Comparison of ENCODE assay signal across 8 cellular contexts in the genomic region with DNA sequence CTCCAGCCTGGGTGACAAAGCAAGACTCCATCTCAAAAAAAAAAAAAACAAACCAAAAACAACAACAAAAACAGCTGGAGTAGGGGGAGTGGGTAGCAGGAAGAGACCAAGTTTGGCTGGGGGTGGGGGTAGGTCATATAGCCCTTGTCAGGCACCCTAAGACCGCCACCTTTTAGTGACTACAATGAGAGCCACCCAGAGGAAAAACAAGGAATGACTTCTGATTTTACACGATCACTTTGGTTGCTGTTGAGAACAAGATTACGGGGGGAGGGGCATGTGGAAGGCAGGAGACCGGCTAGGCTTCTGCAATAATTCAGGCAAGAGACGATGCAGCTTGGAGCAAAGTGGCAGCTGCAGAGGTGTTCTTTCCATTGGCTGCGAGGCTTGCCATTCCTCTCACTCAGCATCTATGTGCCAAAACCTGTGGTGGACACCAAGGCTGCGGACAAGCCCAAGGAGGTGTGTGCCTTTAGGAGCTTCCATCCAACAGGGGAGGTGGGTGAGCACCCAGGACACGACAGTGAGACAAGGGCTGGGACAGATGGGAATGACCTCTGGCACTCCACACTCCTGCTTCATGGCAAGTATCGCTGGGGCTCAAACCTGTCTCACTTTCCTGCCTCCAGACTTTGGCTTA. TPM values are rescaled to one million over a fixed set of nuclear protein-coding genes. Genes with fewer than 3 reads are reported as not detected.
DNase-seq lines count a peak whose midpoint lies in the region; ATAC-seq, FAIRE-seq and TF ChIP-seq lines count a peak whose summit lies in the region.

No MANE protein-coding gene starts in this region.

- H3K27ac Mint-ChIP-seq in neural progenitor cell: no peak overlapping the region

- H2AFZ ChIP-seq in mammary epithelial cell (ENCODE audit: low read depth, low read length) (no peak overlapping the region), neural progenitor cell (replicated peaks) (no peak overlapping the region)

- H3K9me3 ChIP-seq in mammary epithelial cell (replicated peaks; ENCODE audit: insufficient read depth, low read length): no peaks in the 10 kb centered on the region
- no peaks in the 10 kb centered on the region for H3K9me3 ChIP-seq in neural progenitor cell (ENCODE audit: low read depth)

- H3K36me3 ChIP-seq in mammary epithelial cell (ENCODE audit: insufficient read depth, low read length) (peaks cover 9% of the 10 kb centered on the region), neural progenitor cell (no peaks in the 10 kb centered on the region)

- peak overlapping the region; percentile 93 for H3K4me3 Mint-ChIP-seq in neural progenitor cell

- H3K4me1 ChIP-seq in mammary epithelial cell (ENCODE audit: insufficient read depth, low read length) (peaks cover 42% of the 10 kb centered on the region), neural progenitor cell (peaks cover 23% of the 10 kb centered on the region)

- WGBS in mammary epithelial cell (ENCODE audit: low coverage, missing lambda C conversion rate): 55% methylated on average over 7 of the region's 9 CpGs

- DNase-seq in SKM-1 treated with dmso at 0.1 percent for 144 hours (lab: John Stamatoyannopoulos, UW; ENCODE audit: unreplicated experiment) (peak; percentile 60), SKM-1 (lab: John Stamatoyannopoulos, UW; ENCODE audit: unreplicated experiment) (no peak), NCI-H526 treated with DMSO at 0.1 percent for 48 hours (lab: John Stamatoyannopoulos, UW) (peak; percentile 37), mammary epithelial cell (no peak), neural progenitor cell (ENCODE audit: low spot score) (peak; percentile 53), dedifferentiated amniotic fluid mesenchymal stem cell (ENCODE audit: extremely low spot score) (no peak), GM19239 (ENCODE audit: insufficient read length, low spot score) (no peak)

- dilution Hi-C loops in mammary epithelial cell (cut with HindIII; ENCODE audit: low sequenced_read_pairs): no loop called here

- ATAC-seq in GM21381 (IDR thresholded peaks at IDR 0.05; ENCODE audit: unreplicated experiment): no peak

- no peaks in the 10 kb centered on the region for H3K27me3 ChIP-seq in mammary epithelial cell (ENCODE audit: insufficient read depth, low read length)
- H3K27me3 ChIP-seq in neural progenitor cell: no peaks in the 10 kb centered on the region

- H3K4me2 ChIP-seq in mammary epithelial cell (ENCODE audit: insufficient read depth, low read depth, low read length) (peak overlapping the region; percentile 86), neural progenitor cell (peak overlapping the region; percentile 85)

- H3K27me3 Mint-ChIP-seq in neural progenitor cell (ENCODE audit: insufficient read depth, low read depth): peaks cover 2% of the 10 kb centered on the region

- H3K79me2 ChIP-seq in mammary epithelial cell (ENCODE audit: insufficient read depth, low read length) (peaks cover 45% of the 10 kb centered on the region), neural progenitor cell (ENCODE audit: low read depth) (peaks cover 30% of the 10 kb centered on the region)

- in situ Hi-C loops in mammary epithelial cell (cut with MboI; ENCODE audit: low sequenced_read_pairs in 2 of 2): loop anchor here (10.0 to 25.0 kb wide), 3 partner anchors 656 to 834 kb away; a partner anchor contains a TSS

- H4K20me1 ChIP-seq in mammary epithelial cell (ENCODE audit: insufficient read depth, low read length) (peaks cover 2% of the 10 kb centered on the region), neural progenitor cell (ENCODE audit: low read depth) (peaks cover 52% of the 10 kb centered on the region)

- no peaks in the 10 kb centered on the region for H3K9me3 Mint-ChIP-seq in neural progenitor cell

- peaks cover 65% of the 10 kb centered on the region for H3F3A ChIP-seq in neural progenitor cell (ENCODE audit: low read depth)

- TF ChIP-seq CTCF in mammary epithelial cell (conservative IDR thresholded peaks at IDR 0.05 in 1 of 2, IDR thresholded peaks at IDR 0.05 in 1 of 2; ENCODE audit: extremely low read depth in 1 of 2, insufficient read depth in 1 of 2, low read depth in 1 of 2, low read length in 2 of 2) (peak; percentile 20 to 25), neural progenitor cell (IDR thresholded peaks at IDR 0.05) (peak; percentile 24)

- H3K9ac ChIP-seq in mammary epithelial cell (ENCODE audit: insufficient read depth, low read length) (no peak overlapping the region), neural progenitor cell (no peak overlapping the region)

- no TSS peak for BruUV-seq in mammary epithelial cell (replicated peaks; lab: Mats Ljungman, UMichigan)

- intact Hi-C loops in mammary epithelial cell (cut with micrococcal nuclease): loop anchor here (5.0 to 10.0 kb wide), 3 partner anchors 414 to 661 kb away; no protein-coding TSS in a partner anchor

- H3K36me3 Mint-ChIP-seq in neural progenitor cell: no peaks in the 10 kb centered on the region

- H3K27ac ChIP-seq in mammary epithelial cell (ENCODE audit: insufficient read depth, low read depth, low read length): no peak overlapping the region
- no peak overlapping the region for H3K27ac ChIP-seq in neural progenitor cell

- H3K4me3 ChIP-seq in mammary epithelial cell (replicated peaks in 1 of 3; ENCODE audit: insufficient read depth in 1 of 3, low read depth in 2 of 3, low read length in 3 of 3) (no peak overlapping the region), neural progenitor cell (no peak overlapping the region)

- H3K4me1 Mint-ChIP-seq in neural progenitor cell: peaks cover 56% of the 10 kb centered on the region

- no peak for FAIRE-seq in GM19239 (lab: Jason Lieb, UNC)

- CTCF ChIA-PET in mammary epithelial cell (lab: Charles Lee; ENCODE audit: low non-redundant PET): no interaction called here

RNA-seq across cellular contexts. Expression of a gene that starts 1.7 kb away (rescaled TPM):
- total RNA-seq in mammary epithelial cell: 10 to 100 TPM; 35.7 to 81.3 TPM
- 89.0 TPM for polyA plus RNA-seq in mammary epithelial cell
- 12.5 TPM for polyA minus RNA-seq in mammary epithelial cell
- total RNA-seq in neural progenitor cell (ENCODE audit: low replicate concordance): 27.7 and 68.3 TPM in 2 replicates

RNA-seq across cellular contexts. Expression of a gene that starts 10.4 kb away (rescaled TPM):
- total RNA-seq in mammary epithelial cell: 100 to 1,000 TPM; 598 to 653 TPM
- 904 TPM for polyA plus RNA-seq in mammary epithelial cell
- 327 TPM for polyA minus RNA-seq in mammary epithelial cell
- 189 and 230 TPM in 2 replicates for total RNA-seq in neural progenitor cell (ENCODE audit: low replicate concordance)

RNA-seq across cellular contexts. Expression of a gene that starts 28.7 kb away (rescaled TPM):
- total RNA-seq in mammary epithelial cell: 10 to 100 TPM; 36.8 to 36.9 TPM
- 25.6 TPM for polyA plus RNA-seq in mammary epithelial cell
- 40.2 TPM for polyA minus RNA-seq in mammary epithelial cell
- total RNA-seq in neural progenitor cell (ENCODE audit: low replicate concordance): 22.0 and 32.7 TPM in 2 replicates

RNA-seq across cellular contexts. Expression of a gene that starts 39.7 kb away (rescaled TPM):
- under 1 TPM in 1 of 2 donors, not detected in 1; under 0.01 TPM for total RNA-seq in mammary epithelial cell
- 0.01 TPM for polyA plus RNA-seq in mammary epithelial cell
- not detected for polyA minus RNA-seq in mammary epithelial cell
- 0.11 and 0.22 TPM in 2 replicates for total RNA-seq in neural progenitor cell (ENCODE audit: low replicate concordance)

Comparison
In these comparisons a context has a peak if more than half of its experiments do, and no peak if none do; other contexts are left out.
1. DNase-seq: peak in SKM-1 treated with dmso at 0.1 percent for 144 hours (single experiment), NCI-H526 treated with DMSO at 0.1 percent for 48 hours (single experiment) and neural progenitor cell (single experiment); none in SKM-1 (single experiment), mammary epithelial cell (single experiment), dedifferentiated amniotic fluid mesenchymal stem cell (single experiment) and GM19239 (single experiment).